12 cellular contexts compared by ENCODE assay signal in the genomic region with DNA sequence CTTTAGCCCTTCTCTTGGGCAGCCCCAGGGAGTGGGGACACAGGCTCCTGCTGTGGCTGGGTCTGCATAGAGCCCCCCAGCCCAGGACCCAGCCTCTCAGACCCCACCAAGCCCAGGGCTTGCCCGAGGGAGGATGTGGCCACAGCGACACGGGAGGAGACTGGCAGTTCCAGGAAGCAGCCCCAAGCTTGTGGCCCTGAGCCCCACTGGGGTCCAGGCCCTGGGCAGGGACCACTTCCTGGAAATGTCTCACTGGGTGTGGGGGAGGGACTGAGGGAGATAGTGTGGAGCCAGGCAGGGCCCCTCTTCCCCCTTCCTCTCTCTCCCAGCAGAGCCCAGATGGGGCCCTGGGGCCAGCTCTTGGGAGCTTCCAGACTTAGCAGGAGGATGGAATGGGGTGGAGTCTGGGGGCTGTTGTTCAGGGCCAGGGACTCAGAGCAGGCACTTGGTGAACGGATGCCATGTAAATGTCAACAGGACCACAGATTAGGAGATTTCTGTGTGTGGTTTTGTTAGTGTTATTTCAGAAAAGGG. TPM values are rescaled to one million over a fixed set of nuclear protein-coding genes. Genes with fewer than 3 reads are reported as not detected.
DNase-seq lines count a peak whose midpoint lies in the region; ATAC-seq, FAIRE-seq and TF ChIP-seq lines count a peak whose summit lies in the region.
"Had no signal": no experiment of that assay in that cellular context is flagged by ENCODE, and none has a peak within 500 bp of the region (broad histone marks: within the 10 kb centered on the region; RNA-seq: fewer than 3 reads in every experiment).

No MANE protein-coding gene starts in this region.

- dilution Hi-C loops in IMR-90 (cut with HindIII; ENCODE audit: low sequenced_read_pairs, unreplicated experiment) = no loop called here

- H3K4me1 Mint-ChIP-seq in central memory CD8-positive, alpha-beta T cell = peaks cover 62% of the 10 kb centered on the region

- H3K4me2 ChIP-seq in IMR-90 (ENCODE audit: low read depth, low read length) = no peak overlapping the region

- peaks cover 10% of the 10 kb centered on the region for H3K36me3 Mint-ChIP-seq in central memory CD8-positive, alpha-beta T cell (ENCODE audit: insufficient read depth)

- H2AFZ ChIP-seq in IMR-90 (replicated peaks; ENCODE audit: low read length, poor library complexity) = peak overlapping the region; percentile 32

- in situ Hi-C loops in IMR-90 (cut with MboI; ENCODE audit: low sequenced_read_pairs) = no loop called here

- H3K4ac ChIP-seq in IMR-90 (ENCODE audit: low read depth, low read length) = no peak overlapping the region

- no peaks in the 10 kb centered on the region for H3K4me1 ChIP-seq in IMR-90 (ENCODE audit: control insufficient read depth, insufficient read depth, low read length)
- H3K4me1 ChIP-seq in RWPE2 (ENCODE audit: insufficient read depth, poor library complexity, severe bottlenecking) = no peaks in the 10 kb centered on the region
- H3K4me1 ChIP-seq in small intestine (ENCODE audit: control insufficient read depth in 2 of 2, insufficient read depth in 1 of 2, low read depth in 1 of 2, low read length in 1 of 2) = no peaks in the 10 kb centered on the region

- H2BK5ac ChIP-seq in IMR-90 (ENCODE audit: low read depth, low read length, poor library complexity, severe bottlenecking) = no peak overlapping the region

- no peaks in the 10 kb centered on the region for H3K9me1 ChIP-seq in IMR-90 (ENCODE audit: insufficient read depth, low read length)

- H3K79me1 ChIP-seq in IMR-90 (ENCODE audit: low read depth in 1 of 2, low read length in 2 of 2) = no peaks in the 10 kb centered on the region

- no TSS peak for BruUV-seq in IMR-90 (replicated peaks; lab: Mats Ljungman, UMichigan)

- H3K4me3 Mint-ChIP-seq in central memory CD8-positive, alpha-beta T cell = peak overlapping the region; percentile 61

- H2BK20ac ChIP-seq in IMR-90 (ENCODE audit: low read depth, low read length) = no peak overlapping the region

- TF ChIP-seq RAD21 in IMR-90 (IDR thresholded peaks at IDR 0.05; ENCODE audit: low read length) = no peak

- H3K9me3 ChIP-seq in IMR-90 (ENCODE audit: control insufficient read depth, insufficient read depth, low read length) (no peaks in the 10 kb centered on the region), RWPE2 (ENCODE audit: severe bottlenecking) (no peaks in the 10 kb centered on the region), small intestine (ENCODE audit: control insufficient read depth, low read depth) (no peaks in the 10 kb centered on the region)

- H3K4me3 ChIP-seq in IMR-90 (ENCODE audit: insufficient read depth, low read depth, low read length) (no peak overlapping the region), RWPE2 (ENCODE audit: severe bottlenecking) (no peak overlapping the region), small intestine (ENCODE audit: low read depth in 1 of 2, low read length in 2 of 2) (no peak overlapping the region)
- H3K4me3 ChIP-seq: dorsolateral prefrontal cortex had no signal

- no peak for DNase-seq in IMR-90
- DNase-seq in RWPE2 (ENCODE audit: low spot score) = peak; percentile 37
- peak in 1 of 2 donors; percentile 16 for DNase-seq in central memory CD8-positive, alpha-beta T cell (ENCODE audit: low spot score in 2 of 2)
- peak; percentile 40 for DNase-seq in small intestine
- DNase-seq in NCI-H510A treated with DMSO at 0.1 percent for 48 hours (lab: John Stamatoyannopoulos, UW) = no peak
- DNase-seq in cerebellum (ENCODE audit: low spot score) = no peak
- DNase-seq in activated CD4-positive, CD25-positive, alpha-beta regulatory T cell treated with anti-CD3 and anti-CD28 coated beads, Interleukin-2, amount 50 U/mL, for 72 hours = no peak
- DNase-seq: activated naive CD4-positive, alpha-beta T cell; dorsolateral prefrontal cortex; NCI-H1048; NCI-H774 had no signal

- no peaks in the 10 kb centered on the region for H3K9me3 Mint-ChIP-seq in central memory CD8-positive, alpha-beta T cell

- H2BK15ac ChIP-seq in IMR-90 (ENCODE audit: low read depth, low read length) = no peak overlapping the region

- peak overlapping the region; percentile 65 for H2AK9ac ChIP-seq in IMR-90 (replicated peaks; ENCODE audit: low read depth, low read length, poor library complexity)

- no peak overlapping the region for H3K14ac ChIP-seq in IMR-90 (replicated peaks; ENCODE audit: low read depth, low read length)

- no peak overlapping the region for H3K18ac ChIP-seq in IMR-90 (ENCODE audit: low read depth, low read length)

- H3K27ac ChIP-seq in IMR-90 (ENCODE audit: insufficient read depth, low read length) (no peak overlapping the region), RWPE2 (ENCODE audit: poor library complexity, severe bottlenecking) (no peak overlapping the region), small intestine (ENCODE audit: low read depth in 1 of 2, low read length in 1 of 2) (peak overlapping the region; percentile 12 to 70)
- H3K27ac ChIP-seq: dorsolateral prefrontal cortex had no signal

- H3K9ac ChIP-seq in IMR-90 (ENCODE audit: low read depth, low read length) = no peak overlapping the region

- H2AK5ac ChIP-seq in IMR-90 (ENCODE audit: low read depth, low read length) = no peak overlapping the region

- intact Hi-C loops in IMR-90 (cut with micrococcal nuclease) = loop anchor here (5.0 kb wide), 2 partner anchors 160 to 425 kb away; a partner anchor contains a TSS

- H2BK120ac ChIP-seq in IMR-90 (ENCODE audit: low read depth, low read length) = no peak overlapping the region

- H3K27me3 ChIP-seq in IMR-90 (ENCODE audit: control insufficient read depth, insufficient read depth, low read length) = peaks cover 17% of the 10 kb centered on the region
- H3K27me3 ChIP-seq in RWPE2 (ENCODE audit: insufficient read depth, poor library complexity, severe bottlenecking) = no peaks in the 10 kb centered on the region
- no peaks in the 10 kb centered on the region for H3K27me3 ChIP-seq in small intestine (ENCODE audit: control insufficient read depth in 2 of 2, insufficient read depth in 2 of 2, low read length in 2 of 2)

- CTCF ChIA-PET in IMR-90 (lab: Yijun Ruan, JAX) = interaction anchor here (2.6 kb wide), 1 partner anchor 13 kb away, joined by 9 read pairs; no protein-coding TSS in a partner anchor

- ATAC-seq in IMR-90 (ENCODE audit: low read depth) = no peak
- no peak for ATAC-seq in RWPE2 (ENCODE audit: low read depth)
- peak; percentile 77 for ATAC-seq in central memory CD8-positive, alpha-beta T cell (replicated peaks; ENCODE audit: extremely low read depth, poor library complexity, severe bottlenecking)

- no peaks in the 10 kb centered on the region for H3K27me3 Mint-ChIP-seq in central memory CD8-positive, alpha-beta T cell

- no peak overlapping the region for H4K91ac ChIP-seq in IMR-90 (ENCODE audit: insufficient read depth, low read depth, low read length)

- H4K20me1 ChIP-seq in IMR-90 (ENCODE audit: insufficient read depth, low read length) = no peaks in the 10 kb centered on the region

- H4K5ac ChIP-seq in IMR-90 (ENCODE audit: low read depth, low read length) = no peak overlapping the region

- H4K8ac ChIP-seq in IMR-90 (ENCODE audit: low read depth in 2 of 2, low read length in 2 of 2) = no peak overlapping the region

- no peak for TF ChIP-seq CTCF in IMR-90 (conservative IDR thresholded peaks at IDR 0.05; ENCODE audit: low read depth, low read length)
- no peak for TF ChIP-seq CTCF in RWPE2 (IDR thresholded peaks at IDR 0.05; ENCODE audit: poor library complexity, severe bottlenecking)

- H3K36me3 ChIP-seq in IMR-90 (ENCODE audit: control insufficient read depth, insufficient read depth, low read length) = no peaks in the 10 kb centered on the region
- H3K36me3 ChIP-seq in RWPE2 (ENCODE audit: low read depth) = no peaks in the 10 kb centered on the region
- no peaks in the 10 kb centered on the region for H3K36me3 ChIP-seq in small intestine (ENCODE audit: control insufficient read depth in 2 of 2, insufficient read depth in 2 of 2, low read length in 2 of 2)

- WGBS in IMR-90 (ENCODE audit: extremely low coverage in 2 of 2, insufficient read length in 1 of 2), 2 experiments = 18% methylated on average over 1 of the region's 4 CpGs; no CpG with 5 or more reads in 1 of the 2 experiments
- 41 to 81% (median 42%) methylated on average over 1 to 4 of the region's 4 CpGs for WGBS in small intestine, 3 donors

- peak overlapping the region; percentile 93 for H3K27ac Mint-ChIP-seq in central memory CD8-positive, alpha-beta T cell (ENCODE audit: low read depth)

- no peak overlapping the region for H3K23ac ChIP-seq in IMR-90 (ENCODE audit: low read depth, low read length)

- TF ChIP-seq POLR2A in IMR-90 (IDR thresholded peaks at IDR 0.05; ENCODE audit: low read depth, low read length) = no peak

- FAIRE-seq in small intestine (lab: Jason Lieb, UNC) = no peak

- POLR2A ChIA-PET in IMR-90 (lab: Charles Lee; ENCODE audit: unreplicated experiment) = no interaction called here

- H3K56ac ChIP-seq in IMR-90 (ENCODE audit: extremely low read depth, insufficient read depth, low read length) = no peak overlapping the region

TF ChIP-seq in IMR-90, 13 proteins besides CTCF, POLR2A, EP300 and RAD21 (continues in another document):
- no peak for TF ChIP-seq MXI1 (IDR thresholded peaks at IDR 0.05; ENCODE audit: borderline replicate concordance, low read depth, low read length)
- no peak for TF ChIP-seq SMC3 (IDR thresholded peaks at IDR 0.05; ENCODE audit: low read depth, low read length)
- TF ChIP-seq RCOR1 (IDR thresholded peaks at IDR 0.05; ENCODE audit: insufficient replicate concordance, low read length) = no peak

RNA-seq across cellular contexts. Expression of a gene that starts 35.3 kb away (rescaled TPM):
- total RNA-seq in IMR-90 (2012; rRNA removed) (not detected in 2 replicates), cerebellum (0.91 TPM)
- polyA plus RNA-seq in IMR-90 (2012; rRNA removed) (not detected in 2 replicates), small intestine (1 to 10 TPM; 2.4 to 3.9 (median 3.4) TPM)
- polyA plus RNA-seq in IMR-90 (2012; cell fraction: cytosol; rRNA removed) = 0.02 TPM in 1 of 2 replicates, not detected in the other
- polyA plus RNA-seq in IMR-90 (2012; cell fraction: nucleus; rRNA removed; ENCODE audit: low replicate concordance) = 0.04 TPM in 1 of 2 replicates, not detected in the other
- total RNA-seq: skeletal muscle tissue had no signal

RNA-seq across cellular contexts. Expression of a gene that starts 41.4 kb away (rescaled TPM):
- total RNA-seq in IMR-90 (2012; rRNA removed) (5.4 and 5.6 TPM in 2 replicates), cerebellum (1.9 TPM)
- polyA plus RNA-seq in IMR-90 (2012; rRNA removed) (8.5 and 11.4 TPM in 2 replicates), small intestine (1 to 10 TPM; 1.1 to 2.8 (median 1.6) TPM)
- 20.6 and 24.3 TPM in 2 replicates for polyA plus RNA-seq in IMR-90 (2012; cell fraction: cytosol; rRNA removed)
- 9.6 and 18.3 TPM in 2 replicates for polyA plus RNA-seq in IMR-90 (2012; cell fraction: nucleus; rRNA removed; ENCODE audit: low replicate concordance)

RNA-seq across cellular contexts. Expression of a gene that starts 50.7 kb away (rescaled TPM):
- 0.83 and 0.90 TPM in 2 replicates for total RNA-seq in IMR-90 (2012; rRNA removed)
- 7.0 and 8.4 TPM in 2 replicates for polyA plus RNA-seq in IMR-90 (2012; rRNA removed)
- polyA plus RNA-seq in IMR-90 (2012; cell fraction: cytosol; rRNA removed) = 7.1 and 9.4 TPM in 2 replicates
- 7.6 and 14.1 TPM in 2 replicates for polyA plus RNA-seq in IMR-90 (2012; cell fraction: nucleus; rRNA removed; ENCODE audit: low replicate concordance)
- polyA plus RNA-seq in small intestine = 10 to 100 TPM in 1 of 3 donors, 1 to 10 TPM in 2; 4.1 to 47.8 (median 4.2) TPM
- total RNA-seq in cerebellum = 109 TPM

Comparison
In these comparisons a context has a peak if more than half of its experiments do, and no peak if none do; other contexts are left out.
1. DNase-seq: peak in RWPE2 (single experiment) and small intestine (single experiment); none in IMR-90 (single experiment), NCI-H510A treated with DMSO at 0.1 percent for 48 hours (single experiment), cerebellum (single experiment) and activated CD4-positive, CD25-positive, alpha-beta regulatory T cell treated with anti-CD3 and anti-CD28 coated beads, Interleukin-2, amount 50 U/mL, for 72 hours (single experiment).
2. H3K27ac ChIP-seq: peak in small intestine (2 of 2); none in IMR-90 (single experiment) and RWPE2 (single experiment).
3. RNA of a gene that starts 50.7 kb away (total RNA-seq): 109 TPM in cerebellum (single experiment); 0.83 to 0.90 TPM in IMR-90; every median in the first group is over 10 times any median in the second.